ENCODE assay signal across 1 cellular context in the genomic region with DNA sequence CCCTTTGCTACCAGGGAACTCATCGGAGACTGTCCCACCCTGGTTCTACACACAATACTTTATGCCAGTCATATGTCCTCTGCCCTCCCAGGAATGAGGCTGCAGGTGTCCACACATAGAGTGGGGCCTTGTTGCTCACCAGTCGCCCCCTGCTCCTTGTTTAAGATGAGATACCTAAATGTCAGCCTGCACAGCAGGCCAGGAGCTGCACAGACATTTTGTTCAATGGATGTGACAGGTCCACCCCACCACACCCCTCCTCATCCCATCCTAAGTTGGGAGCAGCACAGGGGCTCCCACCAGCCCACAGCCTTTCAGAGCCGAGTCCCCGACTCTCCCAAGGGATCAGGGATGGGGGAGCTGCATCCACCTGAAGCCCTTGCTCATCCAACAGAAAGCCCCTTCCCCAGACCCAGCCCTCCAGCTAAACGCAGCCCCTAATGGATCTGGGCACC.
TF ChIP-seq lines count a peak whose summit lies in the region.

No MANE protein-coding gene starts in this region.

TF ChIP-seq in HepG2, 621 proteins besides CTCF, POLR2A, EP300 and RAD21:
- TF ChIP-seq ADNP (CRISPR knock-in tag; IDR thresholded peaks at IDR 0.05) (no peak), NPAS2 (CRISPR knock-in tag; IDR thresholded peaks at IDR 0.05; ENCODE audit: borderline replicate concordance) (no peak), RBFOX2 (IDR thresholded peaks at IDR 0.05; ENCODE audit: low read depth, low read length) (no peak), HMGXB4 (CRISPR knock-in tag; IDR thresholded peaks at IDR 0.05; ENCODE audit: borderline replicate concordance in 1 of 2, low read depth in 1 of 2) (no peak), KAT8 (CRISPR knock-in tag; IDR thresholded peaks at IDR 0.05) (no peak), ZNF441 (CRISPR knock-in tag; IDR thresholded peaks at IDR 0.05; ENCODE audit: borderline replicate concordance) (no peak), ZBTB42 (CRISPR knock-in tag; IDR thresholded peaks at IDR 0.05) (no peak), ZNF7 (CRISPR knock-in tag; IDR thresholded peaks at IDR 0.05) (no peak), GLI4 (CRISPR knock-in tag; IDR thresholded peaks at IDR 0.05; ENCODE audit: borderline replicate concordance) (no peak), SP5 (CRISPR knock-in tag; IDR thresholded peaks at IDR 0.05; ENCODE audit: borderline replicate concordance, low read depth) (no peak)
- TF ChIP-seq, protein P1, sequence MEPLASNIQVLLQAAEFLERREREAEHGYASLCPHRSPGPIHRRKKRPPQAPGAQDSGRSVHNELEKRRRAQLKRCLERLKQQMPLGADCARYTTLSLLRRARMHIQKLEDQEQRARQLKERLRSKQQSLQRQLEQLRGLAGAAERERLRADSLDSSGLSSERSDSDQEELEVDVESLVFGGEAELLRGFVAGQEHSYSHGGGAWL (CRISPR knock-in tag; IDR thresholded peaks at IDR 0.05) = no peak
